ENCODE assay signal across 1 cellular context in genomic region chr7:128201067-128201689, GRCh38.
TF ChIP-seq lines count a peak whose summit lies in the region.

No MANE protein-coding gene starts in this region.

TF ChIP-seq in IMR-90, 13 proteins besides CTCF, POLR2A, EP300 and RAD21:
- no peak for TF ChIP-seq SMC3 (IDR thresholded peaks at IDR 0.05; ENCODE audit: low read depth, low read length)
- TF ChIP-seq, protein P1, sequence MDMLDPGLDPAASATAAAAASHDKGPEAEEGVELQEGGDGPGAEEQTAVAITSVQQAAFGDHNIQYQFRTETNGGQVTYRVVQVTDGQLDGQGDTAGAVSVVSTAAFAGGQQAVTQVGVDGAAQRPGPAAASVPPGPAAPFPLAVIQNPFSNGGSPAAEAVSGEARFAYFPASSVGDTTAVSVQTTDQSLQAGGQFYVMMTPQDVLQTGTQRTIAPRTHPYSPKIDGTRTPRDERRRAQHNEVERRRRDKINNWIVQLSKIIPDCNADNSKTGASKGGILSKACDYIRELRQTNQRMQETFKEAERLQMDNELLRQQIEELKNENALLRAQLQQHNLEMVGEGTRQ (IDR thresholded peaks at IDR 0.05; ENCODE audit: low read depth, low read length): no peak
- TF ChIP-seq CHD1 (IDR thresholded peaks at IDR 0.05; ENCODE audit: low read depth, low read length): no peak
- TF ChIP-seq NFE2L2 (IDR thresholded peaks at IDR 0.05; ENCODE audit: low read depth, low read length): no peak
- no peak for TF ChIP-seq MXI1 (IDR thresholded peaks at IDR 0.05; ENCODE audit: borderline replicate concordance, low read depth, low read length)
- TF ChIP-seq FOS (IDR thresholded peaks at IDR 0.05; ENCODE audit: low read depth, low read length): no peak
TF ChIP-seq in IMR-90: peak in this region for 0.
